ENCODE assay signal across 12 cellular contexts in genomic region chr15:92643849-92644815, GRCh38. TPM values are rescaled to one million over a fixed set of nuclear protein-coding genes. Genes with fewer than 3 reads are reported as not detected.
DNase-seq lines count a peak whose midpoint lies in the region; ATAC-seq lines count a peak whose summit lies in the region.
"Had no signal": no experiment of that assay in that cellular context is flagged by ENCODE, and none has a peak within 500 bp of the region (broad histone marks: within the 10 kb centered on the region; RNA-seq: fewer than 3 reads in every experiment).

No MANE protein-coding gene starts in this region.

- peak overlapping the region; percentile 11 for H3K27ac Mint-ChIP-seq in activated T-helper 17 cell treated with anti-CD3 and anti-CD28 coated beads, Interleukin-2, amount 50 U/mL, for 72 hours
- H3K27ac Mint-ChIP-seq in activated T-cell treated with anti-CD3 and anti-CD28 coated beads, Interleukin-2, amount 50 U/mL, for 24 hours: no peak overlapping the region
- H3K27ac Mint-ChIP-seq: activated B cell treated with CpG ODN at 0.5 μM for 24 hours had no signal

- peaks cover 4% of the 10 kb centered on the region for H3K27me3 Mint-ChIP-seq in activated T-helper 17 cell treated with anti-CD3 and anti-CD28 coated beads, Interleukin-2, amount 50 U/mL, for 72 hours
- peaks cover 13% of the 10 kb centered on the region for H3K27me3 Mint-ChIP-seq in activated T-cell treated with anti-CD3 and anti-CD28 coated beads, Interleukin-2, amount 50 U/mL, for 24 hours

- no peaks in the 10 kb centered on the region for H3K4me1 Mint-ChIP-seq in activated T-helper 17 cell treated with anti-CD3 and anti-CD28 coated beads, Interleukin-2, amount 50 U/mL, for 72 hours
- H3K4me1 Mint-ChIP-seq in activated T-cell treated with anti-CD3 and anti-CD28 coated beads, Interleukin-2, amount 50 U/mL, for 24 hours (ENCODE audit: low read depth): no peaks in the 10 kb centered on the region
- H3K4me1 Mint-ChIP-seq: activated B cell treated with CpG ODN at 0.5 μM for 24 hours had no signal

- H3K9me3 Mint-ChIP-seq in activated T-helper 17 cell treated with anti-CD3 and anti-CD28 coated beads, Interleukin-2, amount 50 U/mL, for 72 hours: peaks cover 7% of the 10 kb centered on the region
- peaks cover 16% of the 10 kb centered on the region for H3K9me3 Mint-ChIP-seq in activated T-cell treated with anti-CD3 and anti-CD28 coated beads, Interleukin-2, amount 50 U/mL, for 24 hours

- DNase-seq in DMS 273 (lab: John Stamatoyannopoulos, UW; ENCODE audit: unreplicated experiment) (peak; percentile 25), DMS 273 treated with DMSO at 0.1 percent for 48 hours (lab: John Stamatoyannopoulos, UW) (no peak), sciatic nerve (ENCODE audit: low spot score) (no peak), A172 (ENCODE audit: low spot score) (no peak)
- no peak for DNase-seq in activated T-cell treated with anti-CD3 and anti-CD28 coated beads, Interleukin-2, amount 50 U/mL, for 24 hours
- DNase-seq: activated B cell treated with CpG ODN at 0.5 μM for 24 hours; amygdala; effector CD4-positive, alpha-beta T cell had no signal

- no peaks in the 10 kb centered on the region for H3K36me3 Mint-ChIP-seq in activated T-helper 17 cell treated with anti-CD3 and anti-CD28 coated beads, Interleukin-2, amount 50 U/mL, for 72 hours (ENCODE audit: low read depth)
- no peaks in the 10 kb centered on the region for H3K36me3 Mint-ChIP-seq in activated T-cell treated with anti-CD3 and anti-CD28 coated beads, Interleukin-2, amount 50 U/mL, for 24 hours (ENCODE audit: low read depth)

- peak; percentile 78 for ATAC-seq in HG02870 (IDR thresholded peaks at IDR 0.05; ENCODE audit: unreplicated experiment)
- no peak for ATAC-seq in activated T-helper 17 cell treated with anti-CD3 and anti-CD28 coated beads, Interleukin-2, amount 50 U/mL, for 72 hours (replicated peaks)
- peak; percentile 38 for ATAC-seq in sciatic nerve
- no peak for ATAC-seq in GM21529 (IDR thresholded peaks at IDR 0.05; ENCODE audit: unreplicated experiment)
- ATAC-seq: gastroesophageal sphincter had no signal

- intact Hi-C loops in sciatic nerve (cut with DNase I): no loop called here

- no peak overlapping the region for H3K4me3 Mint-ChIP-seq in activated T-helper 17 cell treated with anti-CD3 and anti-CD28 coated beads, Interleukin-2, amount 50 U/mL, for 72 hours
- no peak overlapping the region for H3K4me3 Mint-ChIP-seq in activated T-cell treated with anti-CD3 and anti-CD28 coated beads, Interleukin-2, amount 50 U/mL, for 24 hours
- H3K4me3 Mint-ChIP-seq: activated B cell treated with CpG ODN at 0.5 μM for 24 hours had no signal

RNA-seq across cellular contexts. Expression of gene FAM174B, which starts 11.4 kb away (rescaled TPM):
- total RNA-seq in activated T-helper 17 cell treated with anti-CD3 and anti-CD28 coated beads, Interleukin-2, amount 50 U/mL, for 72 hours: 1 to 10 TPM; 5.7 to 7.0 TPM
- total RNA-seq in sciatic nerve: 17.5 TPM
- 0.81 and 3.8 TPM in 2 replicates for total RNA-seq in A172 (2014; rRNA removed; shearing (Covaris generic))

Comparison
In these comparisons a context has a peak if more than half of its experiments do, and no peak if none do; other contexts are left out.
1. ATAC-seq: peak in HG02870 (single experiment) and sciatic nerve (single experiment); none in activated T-helper 17 cell treated with anti-CD3 and anti-CD28 coated beads, Interleukin-2, amount 50 U/mL, for 72 hours (single experiment) and GM21529 (single experiment).